Comparison of ENCODE assay signal across 13 cellular contexts in genomic region chr1:168488153-168488552, GRCh38. TPM values are rescaled to one million over a fixed set of nuclear protein-coding genes. Genes with fewer than 3 reads are reported as not detected.
DNase-seq lines count a peak whose midpoint lies in the region; ATAC-seq and TF ChIP-seq lines count a peak whose summit lies in the region.
"Had no signal": no experiment of that assay in that cellular context is flagged by ENCODE, and none has a peak within 500 bp of the region (broad histone marks: within the 10 kb centered on the region; RNA-seq: fewer than 3 reads in every experiment).

No MANE protein-coding gene starts in this region.

- H3K27me3 ChIP-seq in DND-41 (ENCODE audit: insufficient read depth, low read length, poor library complexity), result no peaks in the 10 kb centered on the region

- CTCF ChIA-PET in activated CD8-positive, alpha-beta memory T cell treated with anti-CD3 and anti-CD28 coated beads, Interleukin-2, amount 10 ng/mL, durations not matched to agents 7 days and 5 days (lab: Charles Lee), result interaction anchor here (0.8 to 1.2 kb wide), 2 partner anchors 33 to 1416 kb away, joined by 3 read pairs; no protein-coding TSS in a partner anchor

- H3K9me3 Mint-ChIP-seq in activated CD8-positive, alpha-beta memory T cell treated with anti-CD3 and anti-CD28 coated beads, Interleukin-2, amount 10 ng/mL, durations not matched to agents 7 days and 5 days (ENCODE audit: low read depth), result peaks cover 6% of the 10 kb centered on the region

- TF ChIP-seq CTCF in DND-41 (IDR thresholded peaks at IDR 0.05; ENCODE audit: borderline replicate concordance, extremely low read depth, low read length, poor library complexity, severe bottlenecking), result no peak

- ATAC-seq in DND-41 (ENCODE audit: insufficient read depth, low read depth) (peak; percentile 29; the same call in 2 of the 3 replicates), HG03139 (IDR thresholded peaks at IDR 0.05; ENCODE audit: unreplicated experiment) (no peak), HG02763 (IDR thresholded peaks at IDR 0.05; ENCODE audit: unreplicated experiment) (no peak)
- no peak for ATAC-seq in activated CD8-positive, alpha-beta memory T cell treated with anti-CD3 and anti-CD28 coated beads, Interleukin-2, amount 10 ng/mL, durations not matched to agents 7 days and 5 days
- ATAC-seq: naive thymus-derived CD4-positive, alpha-beta T cell had no signal

- H3K27ac Mint-ChIP-seq in activated CD8-positive, alpha-beta memory T cell treated with anti-CD3 and anti-CD28 coated beads, Interleukin-2, amount 10 ng/mL, durations not matched to agents 7 days and 5 days, result no peak overlapping the region

- H3K79me2 ChIP-seq in DND-41 (ENCODE audit: insufficient read depth, low read length), result no peaks in the 10 kb centered on the region

- H3K27me3 Mint-ChIP-seq in activated CD8-positive, alpha-beta memory T cell treated with anti-CD3 and anti-CD28 coated beads, Interleukin-2, amount 10 ng/mL, durations not matched to agents 7 days and 5 days, result no peaks in the 10 kb centered on the region
- H3K27me3 Mint-ChIP-seq: brain had no signal

- H3K4me1 Mint-ChIP-seq in activated CD8-positive, alpha-beta memory T cell treated with anti-CD3 and anti-CD28 coated beads, Interleukin-2, amount 10 ng/mL, durations not matched to agents 7 days and 5 days, result peaks cover 38% of the 10 kb centered on the region

- H3K9me3 ChIP-seq in DND-41 (ENCODE audit: insufficient read depth, low read length, severe bottlenecking), result no peaks in the 10 kb centered on the region

- no peak overlapping the region for H3K4me2 ChIP-seq in DND-41 (ENCODE audit: insufficient read depth, low read length)

- no peak overlapping the region for H3K4me3 Mint-ChIP-seq in activated CD8-positive, alpha-beta memory T cell treated with anti-CD3 and anti-CD28 coated beads, Interleukin-2, amount 10 ng/mL, durations not matched to agents 7 days and 5 days
- H3K4me3 Mint-ChIP-seq: naive thymus-derived CD4-positive, alpha-beta T cell had no signal

- H2AFZ ChIP-seq in DND-41 (ENCODE audit: low read depth, low read length), result no peak overlapping the region

- no peak overlapping the region for H3K9ac ChIP-seq in DND-41 (ENCODE audit: low read depth, low read length)

- H3K36me3 Mint-ChIP-seq in activated CD8-positive, alpha-beta memory T cell treated with anti-CD3 and anti-CD28 coated beads, Interleukin-2, amount 10 ng/mL, durations not matched to agents 7 days and 5 days, result peaks cover 22% of the 10 kb centered on the region
- H3K36me3 Mint-ChIP-seq: brain had no signal

- no peaks in the 10 kb centered on the region for H3K36me3 ChIP-seq in DND-41 (ENCODE audit: insufficient read depth, low read length)

- peaks cover 9% of the 10 kb centered on the region for H3K4me1 ChIP-seq in DND-41 (ENCODE audit: insufficient read depth, low read length)

- H4K20me1 ChIP-seq in DND-41 (ENCODE audit: insufficient read depth, low read length), result no peaks in the 10 kb centered on the region

- H3K27ac ChIP-seq in DND-41 (ENCODE audit: low read length), result no peak overlapping the region

- DNase-seq in DND-41, result no peak
- DNase-seq in NCI-H1417 treated with DMSO at 0.1 percent for 48 hours (lab: John Stamatoyannopoulos, UW), result peak; percentile 14
- peak; percentile 7 for DNase-seq in dermis blood vessel endothelial cell
- DNase-seq in pons (ENCODE audit: low spot score), result peak; percentile 50
- DNase-seq in activated CD8-positive, alpha-beta memory T cell treated with anti-CD3 and anti-CD28 coated beads, Interleukin-2, amount 10 ng/mL, durations not matched to agents 7 days and 5 days, result no peak
- no peak for DNase-seq in T-helper 2 cell
- DNase-seq: glutamatergic neuron; naive thymus-derived CD4-positive, alpha-beta T cell; stimulated activated CD4-positive, alpha-beta T cell treated with anti-CD3 and anti-CD28 coated beads, Interleukin-2, amount 100 ng/mL, for 24 hours had no signal

- no peak overlapping the region for H3K4me3 ChIP-seq in DND-41 (ENCODE audit: low read depth in 1 of 2, low read length in 2 of 2)

RNA-seq across cellular contexts. Expression of gene XCL2, which starts 55.6 kb away (rescaled TPM):
- total RNA-seq in dermis blood vessel endothelial cell, result not detected in 2 replicates
- total RNA-seq in activated CD8-positive, alpha-beta memory T cell treated with anti-CD3 and anti-CD28 coated beads, Interleukin-2, amount 10 ng/mL, durations not matched to agents 7 days and 5 days, result 10 to 100 TPM; 17.8 to 37.9 TPM
- total RNA-seq: urinary bladder had no signal

Comparison
In these comparisons a context has a peak if more than half of its experiments do, and no peak if none do; other contexts are left out.
1. DNase-seq: peak in NCI-H1417 treated with DMSO at 0.1 percent for 48 hours (single experiment), dermis blood vessel endothelial cell (single experiment) and pons (single experiment); none in DND-41 (single experiment), activated CD8-positive, alpha-beta memory T cell treated with anti-CD3 and anti-CD28 coated beads, Interleukin-2, amount 10 ng/mL, durations not matched to agents 7 days and 5 days (single experiment) and T-helper 2 cell (0 of 5).
2. RNA of gene XCL2, which starts 55.6 kb away (total RNA-seq): 17.8 to 37.9 TPM in activated CD8-positive, alpha-beta memory T cell treated with anti-CD3 and anti-CD28 coated beads, Interleukin-2, amount 10 ng/mL, durations not matched to agents 7 days and 5 days; not detected in dermis blood vessel endothelial cell; every median in the first group is over 10 times any median in the second.